In genomic region chr4:48943387-48943786, GRCh38 we compare ENCODE assay signal across 13 cellular contexts. TPM values are rescaled to one million over a fixed set of nuclear protein-coding genes. Genes with fewer than 3 reads are reported as not detected.
DNase-seq lines count a peak whose midpoint lies in the region; ATAC-seq and TF ChIP-seq lines count a peak whose summit lies in the region.
"Had no signal": no experiment of that assay in that cellular context is flagged by ENCODE, and none has a peak within 500 bp of the region (broad histone marks: within the 10 kb centered on the region; RNA-seq: fewer than 3 reads in every experiment).

No MANE protein-coding gene starts in this region.

- no peak overlapping the region for H3K27ac ChIP-seq in brain microvascular endothelial cell

- H3K9me3 ChIP-seq in Loucy (ENCODE audit: insufficient read depth, low read depth, low read length): 0 out of 2 replicates have a peak, but pooled peaks cover 3% of the 10 kb centered on the region

- H3K27me3 Mint-ChIP-seq in activated CD4-positive, alpha-beta T cell treated with anti-CD3 and anti-CD28 coated beads for 36 hours: no peaks in the 10 kb centered on the region
- H3K27me3 Mint-ChIP-seq: central memory CD8-positive, alpha-beta T cell had no signal

- no peak overlapping the region for H3K9ac ChIP-seq in Loucy (ENCODE audit: low read depth, low read length, poor library complexity, severe bottlenecking)

- peaks cover 14% of the 10 kb centered on the region for H3K4me1 Mint-ChIP-seq in activated CD4-positive, alpha-beta T cell treated with anti-CD3 and anti-CD28 coated beads for 36 hours
- H3K4me1 Mint-ChIP-seq: B cell had no signal

- H3K4me3 ChIP-seq in Loucy (ENCODE audit: low read length, poor library complexity, severe bottlenecking) (no peak overlapping the region), brain microvascular endothelial cell (ENCODE audit: low read depth, low read length) (no peak overlapping the region)

- no peaks in the 10 kb centered on the region for H3K9me3 Mint-ChIP-seq in activated CD4-positive, alpha-beta T cell treated with anti-CD3 and anti-CD28 coated beads for 36 hours (ENCODE audit: low read depth)

- H3K79me2 ChIP-seq in Loucy (ENCODE audit: insufficient read depth, low read length): no peaks in the 10 kb centered on the region

- intact Hi-C loops in activated CD4-positive, alpha-beta T cell treated with anti-CD3 and anti-CD28 coated beads for 36 hours (cut with DNase I, micrococcal nuclease): no loop called here

- no peaks in the 10 kb centered on the region for H4K20me1 ChIP-seq in Loucy (ENCODE audit: insufficient read depth, low read length, poor library complexity, severe bottlenecking)

- no peak overlapping the region for H3K4me3 Mint-ChIP-seq in activated CD4-positive, alpha-beta T cell treated with anti-CD3 and anti-CD28 coated beads for 36 hours
- H3K4me3 Mint-ChIP-seq: B cell; central memory CD8-positive, alpha-beta T cell had no signal

- H3K9me2 ChIP-seq in Loucy (replicated peaks; ENCODE audit: low read depth, low read length): no peaks in the 10 kb centered on the region

- H3K27me3 ChIP-seq in Loucy (ENCODE audit: insufficient read depth, low read length, poor library complexity, severe bottlenecking) (no peaks in the 10 kb centered on the region), brain microvascular endothelial cell (replicated peaks) (no peaks in the 10 kb centered on the region)

- H2AFZ ChIP-seq in Loucy (ENCODE audit: low read length): no peak overlapping the region

- no peaks in the 10 kb centered on the region for H3K4me1 ChIP-seq in Loucy (ENCODE audit: insufficient read depth, low read length, poor library complexity, severe bottlenecking)

- H3K4me2 ChIP-seq in Loucy (ENCODE audit: low read depth, low read length, poor library complexity, severe bottlenecking): no peak overlapping the region

- peak; percentile 34 for DNase-seq in activated CD4-positive, alpha-beta T cell treated with anti-CD3 and anti-CD28 coated beads for 36 hours
- no peak for DNase-seq in activated CD4-positive, alpha-beta T cell treated with anti-CD3 and anti-CD28 coated beads for 4 hours
- DNase-seq in brain microvascular endothelial cell: no peak
- peak; percentile 35 for DNase-seq in renal cortical epithelial cell (ENCODE audit: low read depth)
- DNase-seq in SKM-1 (lab: John Stamatoyannopoulos, UW; ENCODE audit: unreplicated experiment): no peak
- no peak for DNase-seq in AG08396 (ENCODE audit: low spot score)
- DNase-seq: activated CD8-positive, alpha-beta memory T cell treated with anti-CD3 and anti-CD28 coated beads for 24 hours; nucleus accumbens; RPMI8226 had no signal

- POLR2A ChIA-PET in activated CD4-positive, alpha-beta T cell treated with anti-CD3 and anti-CD28 coated beads for 36 hours (lab: Charles Lee): no interaction called here

- H3K36me3 ChIP-seq in Loucy (ENCODE audit: insufficient read depth, low read length): no peaks in the 10 kb centered on the region
- no peaks in the 10 kb centered on the region for H3K36me3 ChIP-seq in brain microvascular endothelial cell (replicated peaks)

- CTCF ChIA-PET in activated CD4-positive, alpha-beta T cell treated with anti-CD3 and anti-CD28 coated beads for 36 hours (lab: Charles Lee): no interaction called here

- H3K27ac Mint-ChIP-seq in activated CD4-positive, alpha-beta T cell treated with anti-CD3 and anti-CD28 coated beads for 36 hours: no peak overlapping the region
- H3K27ac Mint-ChIP-seq: B cell had no signal

- in situ Hi-C loops in brain microvascular endothelial cell (cut with HindIII; ENCODE audit: low pct_ligation_motif_present, low sequenced_read_pairs): no loop called here

- H3F3A ChIP-seq in Loucy (ENCODE audit: low read depth): no peaks in the 10 kb centered on the region

- peak; percentile 60 for TF ChIP-seq CTCF in Loucy (conservative IDR thresholded peaks at IDR 0.05; ENCODE audit: low read length)
- peak; percentile 56 for TF ChIP-seq CTCF in brain microvascular endothelial cell (IDR thresholded peaks at IDR 0.05; ENCODE audit: low read depth, low read length, missing control alignments)

- no peaks in the 10 kb centered on the region for H3K36me3 Mint-ChIP-seq in activated CD4-positive, alpha-beta T cell treated with anti-CD3 and anti-CD28 coated beads for 36 hours (ENCODE audit: low read depth)

- ATAC-seq in activated CD4-positive, alpha-beta T cell treated with anti-CD3 and anti-CD28 coated beads for 36 hours: no peak
- ATAC-seq in HG03095 (IDR thresholded peaks at IDR 0.05; ENCODE audit: unreplicated experiment): no peak

RNA-seq across cellular contexts. Expression of gene OCIAD2, which starts 36.8 kb away (rescaled TPM):
- 10 to 100 TPM; 83.6 to 97.4 TPM for total RNA-seq in activated CD4-positive, alpha-beta T cell treated with anti-CD3 and anti-CD28 coated beads for 36 hours
- 66.7 and 239 TPM in 2 replicates for total RNA-seq in renal cortical epithelial cell

RNA-seq across cellular contexts. Expression of gene CWH43, which starts 42.7 kb away (rescaled TPM):
- not detected for total RNA-seq in activated CD4-positive, alpha-beta T cell treated with anti-CD3 and anti-CD28 coated beads for 36 hours
- total RNA-seq in renal cortical epithelial cell: 0.05 and 13.7 TPM in 2 replicates
- total RNA-seq: B cell had no signal

Comparison
In these comparisons a context has a peak if more than half of its experiments do, and no peak if none do; other contexts are left out.
1. DNase-seq: peak in activated CD4-positive, alpha-beta T cell treated with anti-CD3 and anti-CD28 coated beads for 36 hours (single experiment) and renal cortical epithelial cell (single experiment); none in activated CD4-positive, alpha-beta T cell treated with anti-CD3 and anti-CD28 coated beads for 4 hours (0 of 2), brain microvascular endothelial cell (single experiment), SKM-1 (single experiment) and AG08396 (single experiment).